3 cellular contexts compared by ENCODE assay signal in the genomic region with DNA sequence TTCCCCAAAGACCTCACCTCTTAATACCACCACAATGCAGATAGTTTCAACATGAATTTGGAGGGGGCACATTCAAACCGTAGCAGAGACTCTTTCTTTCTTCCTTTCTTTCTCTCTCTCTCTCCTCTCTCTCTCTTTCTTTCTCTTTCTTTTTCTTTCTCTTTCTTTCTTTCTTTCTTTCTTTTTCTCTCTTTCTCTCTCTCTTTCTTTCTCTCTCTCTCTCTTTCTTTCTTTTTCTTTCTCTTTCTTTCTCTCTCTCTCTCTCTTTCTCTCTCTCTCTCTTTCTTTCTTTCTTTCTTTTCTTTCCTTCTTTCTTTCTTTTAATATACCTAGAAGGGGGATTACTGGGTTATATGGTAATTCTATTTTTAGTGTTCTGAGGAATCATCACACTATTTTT. TPM values are rescaled to one million over a fixed set of nuclear protein-coding genes. Genes with fewer than 3 reads are reported as not detected.
"Had no signal": no experiment of that assay in that cellular context is flagged by ENCODE, and none has a peak within 500 bp of the region (broad histone marks: within the 10 kb centered on the region; RNA-seq: fewer than 3 reads in every experiment).

No MANE protein-coding gene starts in this region.

RNA-seq across cellular contexts. Expression of a gene that starts 11.2 kb away (rescaled TPM):
- total RNA-seq: ascending aorta, bronchial epithelial cell, NCI-H460 had no signal

RNA-seq across cellular contexts. Expression of a gene that starts 50.6 kb away (rescaled TPM):
- total RNA-seq: ascending aorta had no signal
